9 cellular contexts compared by ENCODE assay signal in genomic region chr2:211033765-211034164, GRCh38.
A peak's percentile ranks its signal among the peaks of the same experiment; 100 is the strongest.
DNase-seq lines count a peak whose midpoint lies in the region; ATAC-seq and TF ChIP-seq lines count a peak whose summit lies in the region.
"Had no signal": no experiment of that assay in that cellular context is flagged by ENCODE, and none has a peak within 500 bp of the region (broad histone marks: within the 10 kb centered on the region; RNA-seq: fewer than 3 reads in every experiment).

No MANE protein-coding gene starts in this region.

- peaks cover 3% of the 10 kb centered on the region for H3K27me3 Mint-ChIP-seq in brain
- H3K27me3 Mint-ChIP-seq in neural crest cell (ENCODE audit: low read depth), result no peaks in the 10 kb centered on the region

- TF ChIP-seq CTCF in GM10266 (IDR thresholded peaks at IDR 0.05; ENCODE audit: control insufficient read depth, insufficient read depth, low read depth, missing control alignments) (peak; percentile 8), brain (conservative IDR thresholded peaks at IDR 0.05) (peak; percentile 52 to 65), neural crest cell (conservative IDR thresholded peaks at IDR 0.05) (peak; percentile 69), stomach (IDR thresholded peaks at IDR 0.05) (peak in 2 of 7 experiments; percentile 5 to 22)

- ATAC-seq in GM18870 (IDR thresholded peaks at IDR 0.05; ENCODE audit: unreplicated experiment) (no peak), Right ventricle myocardium inferior (no peak)

- no peak overlapping the region for H3K27ac ChIP-seq in stomach

- no peak for TF ChIP-seq EP300 in stomach (IDR thresholded peaks at IDR 0.05)

- H3K36me3 Mint-ChIP-seq in brain (no peaks in the 10 kb centered on the region), neural crest cell (ENCODE audit: low read depth) (no peaks in the 10 kb centered on the region)

- peaks cover 0 to 6% (median 2%) of the 10 kb centered on the region in 5 experiments for H3K9me3 Mint-ChIP-seq in brain
- no peaks in the 10 kb centered on the region for H3K9me3 Mint-ChIP-seq in neural crest cell

- TF ChIP-seq POLR2A in stomach (IDR thresholded peaks at IDR 0.05), result no peak

- no peaks in the 10 kb centered on the region for H3K4me1 ChIP-seq in stomach

- H3K27ac Mint-ChIP-seq in brain (peak overlapping the region in 2 of 5 experiments; percentile 23 to 75), neural crest cell (ENCODE audit: unreplicated experiment) (no peak overlapping the region)

- no peaks in the 10 kb centered on the region for H3K9me3 ChIP-seq in stomach

- no peak overlapping the region for H3K4me3 ChIP-seq in stomach

- H3K36me3 ChIP-seq in stomach, result no peaks in the 10 kb centered on the region

- H3K27me3 ChIP-seq in stomach, result no peaks in the 10 kb centered on the region

- 36 to 66% (median 53%) methylated on average over 2 of the region's 2 CpGs for WGBS in stomach, 5 donors

- H3K4me3 Mint-ChIP-seq in brain (no peak overlapping the region), neural crest cell (no peak overlapping the region)

- H3K4me1 Mint-ChIP-seq in brain, result peaks cover 44% of the 10 kb centered on the region
- peaks cover 5% of the 10 kb centered on the region for H3K4me1 Mint-ChIP-seq in neural crest cell

- DNase-seq in GM10266 (ENCODE audit: extremely low spot score), result no peak
- peak; percentile 1 for DNase-seq in MV-4-11 (lab: John Stamatoyannopoulos, UW)
- DNase-seq in neural crest cell (ENCODE audit: low read depth, low spot score), result no peak
- DNase-seq in activated CD4-positive, alpha-beta T cell treated with anti-CD3 and anti-CD28 coated beads for 48 hours, result no peak
- no peak for DNase-seq in stomach
- DNase-seq in Right ventricle myocardium inferior (ENCODE audit: missing footprints), result no peak
- DNase-seq: activated CD4-positive, CD25-positive, alpha-beta regulatory T cell treated with anti-CD3 and anti-CD28 coated beads, Interleukin-2, amount 50 U/mL, for 72 hours had no signal

- intact Hi-C loops in stomach (cut with DNase I; ENCODE audit: low total_unique reads) (no loop called here), Right ventricle myocardium inferior (cut with DNase I) (no loop called here)
